In genomic region chr9:117555964-117556629, GRCh38 we compare ENCODE assay signal across 9 cellular contexts.
A peak's percentile ranks its signal among the peaks of the same experiment; 100 is the strongest.
DNase-seq lines count a peak whose midpoint lies in the region; ATAC-seq and TF ChIP-seq lines count a peak whose summit lies in the region.
"Had no signal": no experiment of that assay in that cellular context is flagged by ENCODE, and none has a peak within 500 bp of the region (broad histone marks: within the 10 kb centered on the region; RNA-seq: fewer than 3 reads in every experiment).

No MANE protein-coding gene starts in this region.

- peaks cover 26% of the 10 kb centered on the region for H3K9me3 Mint-ChIP-seq in HFFc6
- peaks cover 2 to 3% of the 10 kb centered on the region in 2 donors for H3K9me3 Mint-ChIP-seq in activated T-cell treated with anti-CD3 and anti-CD28 coated beads, Interleukin-2, amount 50 U/mL, for 72 hours

- peak; percentile 18 for DNase-seq in A172 (ENCODE audit: low spot score)
- DNase-seq in GM10266 (ENCODE audit: extremely low spot score) = peak; percentile 51
- peak; percentile 1 for DNase-seq in HFFc6
- peak; percentile 60 for DNase-seq in NB4 (ENCODE audit: low read depth)
- peak; percentile 26 to 38 for DNase-seq in activated T-cell treated with anti-CD3 and anti-CD28 coated beads, Interleukin-2, amount 50 U/mL, for 72 hours
- DNase-seq in hypothalamus (lab: John Stamatoyannopoulos, UW) = peak in 32 of 51 donors; percentile 1 to 70 (median 18)
- peak; percentile 19 to 53 for DNase-seq in stimulated activated CD4-positive, alpha-beta T cell treated with anti-CD3 and anti-CD28 coated beads, Interleukin-2, amount 100 ng/mL, for 24 hours

- H3K27ac Mint-ChIP-seq in HFFc6 = no peak overlapping the region
- no peak overlapping the region for H3K27ac Mint-ChIP-seq in activated T-cell treated with anti-CD3 and anti-CD28 coated beads, Interleukin-2, amount 50 U/mL, for 72 hours

- H3K4me3 Mint-ChIP-seq in HFFc6 = no peak overlapping the region
- no peak overlapping the region for H3K4me3 Mint-ChIP-seq in activated T-cell treated with anti-CD3 and anti-CD28 coated beads, Interleukin-2, amount 50 U/mL, for 72 hours

- TF ChIP-seq POLR2A in NB4 (IDR thresholded peaks at IDR 0.05; ENCODE audit: extremely low read depth, insufficient read length) = no peak

- H3K36me3 Mint-ChIP-seq in HFFc6 (ENCODE audit: low read depth) = no peaks in the 10 kb centered on the region
- no peaks in the 10 kb centered on the region for H3K36me3 Mint-ChIP-seq in activated T-cell treated with anti-CD3 and anti-CD28 coated beads, Interleukin-2, amount 50 U/mL, for 72 hours (ENCODE audit: insufficient read depth in 2 of 2)

- ATAC-seq in activated T-cell treated with anti-CD3 and anti-CD28 coated beads, Interleukin-2, amount 50 U/mL, for 72 hours (replicated peaks in 1 of 2) = peak in 1 of 2 donors; percentile 23
- no peak for ATAC-seq in activated CD4-positive, CD25-positive, alpha-beta regulatory T cell treated with anti-CD3 and anti-CD28 coated beads, Interleukin-2, amount 50 U/mL, for 24 hours

- H3K4me1 Mint-ChIP-seq in HFFc6 (ENCODE audit: low read depth) = no peaks in the 10 kb centered on the region
- H3K4me1 Mint-ChIP-seq in activated T-cell treated with anti-CD3 and anti-CD28 coated beads, Interleukin-2, amount 50 U/mL, for 72 hours (ENCODE audit: low read depth) = no peaks in the 10 kb centered on the region

- TF ChIP-seq CTCF in GM10266 (IDR thresholded peaks at IDR 0.05; ENCODE audit: control insufficient read depth, insufficient read depth, low read depth, missing control alignments) (peak; percentile 75), HFFc6 (IDR thresholded peaks at IDR 0.05) (peak; percentile 64), NB4 (IDR thresholded peaks at IDR 0.05; ENCODE audit: low read depth, low read length) (peak; percentile 73)

- H3K4me3 ChIP-seq in NB4 (ENCODE audit: low read depth, low read length) = no peak overlapping the region
- H3K4me3 ChIP-seq: tibial nerve had no signal

- H3K27me3 Mint-ChIP-seq in HFFc6 (ENCODE audit: insufficient read depth) = peaks cover 1% of the 10 kb centered on the region; the same call in 1 of the 2 replicates
- H3K27me3 Mint-ChIP-seq in activated T-cell treated with anti-CD3 and anti-CD28 coated beads, Interleukin-2, amount 50 U/mL, for 72 hours (ENCODE audit: low read depth) = no peaks in the 10 kb centered on the region

Comparison
In these comparisons a context has a peak if more than half of its experiments do, and no peak if none do; other contexts are left out.
1. DNase-seq: peak in every context shown above with its lines; median percentile 60 in NB4; 51 in GM10266; 36 in stimulated activated CD4-positive, alpha-beta T cell treated with anti-CD3 and anti-CD28 coated beads, Interleukin-2, amount 100 ng/mL, for 24 hours; 32 in activated T-cell treated with anti-CD3 and anti-CD28 coated beads, Interleukin-2, amount 50 U/mL, for 72 hours; 18 in A172; 18 in hypothalamus; 1 in HFFc6.